Comparison of ENCODE assay signal across 15 cellular contexts in genomic region chr1:79633456-79633855, GRCh38.
DNase-seq lines count a peak whose midpoint lies in the region; ATAC-seq and TF ChIP-seq lines count a peak whose summit lies in the region.
"Had no signal": no experiment of that assay in that cellular context is flagged by ENCODE, and none has a peak within 500 bp of the region (broad histone marks: within the 10 kb centered on the region; RNA-seq: fewer than 3 reads in every experiment).

No MANE protein-coding gene starts in this region.

- no peak overlapping the region for H3K4me3 Mint-ChIP-seq in activated T-helper 17 cell treated with anti-CD3 and anti-CD28 coated beads, Interleukin-2, amount 50 U/mL, for 72 hours
- H3K4me3 Mint-ChIP-seq: naive thymus-derived CD4-positive, alpha-beta T cell had no signal

- H3K4me3 ChIP-seq in AG10803 (ENCODE audit: low read length) = no peak overlapping the region
- H3K4me3 ChIP-seq in effector memory CD4-positive, alpha-beta T cell (ENCODE audit: insufficient read depth, low read depth, low read length, poor library complexity, severe bottlenecking) = no peak overlapping the region
- H3K4me3 ChIP-seq: BLaER1 treated with 17β-estradiol and CSF1 and Interleukin-3, amounts not matched to agents 10 nM and 100 nM; smooth muscle cell; upper lobe of left lung had no signal

- DNase-seq in AG10803 (ENCODE audit: low read depth) (peak; percentile 73), foreskin melanocyte (peak; percentile 15)
- DNase-seq in effector memory CD4-positive, alpha-beta T cell = no peak
- DNase-seq: activated CD8-positive, alpha-beta memory T cell treated with anti-CD3 and anti-CD28 coated beads, Interleukin-2, amount 50 U/mL, for 4 hours; KG1; naive thymus-derived CD4-positive, alpha-beta T cell; NCI-H2227 treated with DMSO at 0.1 percent for 48 hours; upper lobe of left lung had no signal

- no peaks in the 10 kb centered on the region for H3K4me1 ChIP-seq in effector memory CD4-positive, alpha-beta T cell (ENCODE audit: control insufficient read depth, insufficient read depth, low read length, poor library complexity, severe bottlenecking)
- H3K4me1 ChIP-seq: upper lobe of left lung had no signal

- H3K4me1 Mint-ChIP-seq in activated T-helper 17 cell treated with anti-CD3 and anti-CD28 coated beads, Interleukin-2, amount 50 U/mL, for 72 hours = no peaks in the 10 kb centered on the region
- H3K4me1 Mint-ChIP-seq: naive thymus-derived CD4-positive, alpha-beta T cell had no signal

- H3K27ac ChIP-seq in effector memory CD4-positive, alpha-beta T cell (ENCODE audit: insufficient read depth, low read length, poor library complexity, severe bottlenecking) = no peak overlapping the region
- H3K27ac ChIP-seq: upper lobe of left lung had no signal

- H3K27ac Mint-ChIP-seq in activated T-helper 17 cell treated with anti-CD3 and anti-CD28 coated beads, Interleukin-2, amount 50 U/mL, for 72 hours = no peak overlapping the region
- H3K27ac Mint-ChIP-seq: naive thymus-derived CD4-positive, alpha-beta T cell had no signal

- ATAC-seq in HG02870 (IDR thresholded peaks at IDR 0.05; ENCODE audit: unreplicated experiment) (peak; percentile 41), HG03139 (IDR thresholded peaks at IDR 0.05; ENCODE audit: unreplicated experiment) (no peak), HG03175 (IDR thresholded peaks at IDR 0.05; ENCODE audit: unreplicated experiment) (no peak), HG03045 (IDR thresholded peaks at IDR 0.05; ENCODE audit: unreplicated experiment) (no peak)
- peak; percentile 31 for ATAC-seq in activated T-helper 17 cell treated with anti-CD3 and anti-CD28 coated beads, Interleukin-2, amount 50 U/mL, for 72 hours (replicated peaks)
- ATAC-seq: naive thymus-derived CD4-positive, alpha-beta T cell had no signal

- no peak for TF ChIP-seq CTCF in AG10803 (conservative IDR thresholded peaks at IDR 0.05; ENCODE audit: low read length)

- H3K27me3 Mint-ChIP-seq in activated T-helper 17 cell treated with anti-CD3 and anti-CD28 coated beads, Interleukin-2, amount 50 U/mL, for 72 hours = no peaks in the 10 kb centered on the region
- H3K27me3 Mint-ChIP-seq: naive thymus-derived CD4-positive, alpha-beta T cell had no signal

- no peaks in the 10 kb centered on the region for H3K27me3 ChIP-seq in effector memory CD4-positive, alpha-beta T cell (replicated peaks; ENCODE audit: control insufficient read depth, insufficient read depth, low read length, poor library complexity, severe bottlenecking)
- H3K27me3 ChIP-seq: BLaER1 treated with 17β-estradiol and CSF1 and Interleukin-3, amounts not matched to agents 10 nM and 100 nM; upper lobe of left lung had no signal

- H3K9me3 Mint-ChIP-seq in activated T-helper 17 cell treated with anti-CD3 and anti-CD28 coated beads, Interleukin-2, amount 50 U/mL, for 72 hours = no peaks in the 10 kb centered on the region

- H3K9me3 ChIP-seq in effector memory CD4-positive, alpha-beta T cell (ENCODE audit: control insufficient read depth, low read length) = no peaks in the 10 kb centered on the region
- H3K9me3 ChIP-seq: upper lobe of left lung had no signal

- H3K36me3 ChIP-seq in effector memory CD4-positive, alpha-beta T cell (ENCODE audit: control insufficient read depth, insufficient read depth, low read length) = no peaks in the 10 kb centered on the region
- H3K36me3 ChIP-seq: BLaER1 treated with 17β-estradiol and CSF1 and Interleukin-3, amounts not matched to agents 10 nM and 100 nM; upper lobe of left lung had no signal

- no peaks in the 10 kb centered on the region for H3K36me3 Mint-ChIP-seq in activated T-helper 17 cell treated with anti-CD3 and anti-CD28 coated beads, Interleukin-2, amount 50 U/mL, for 72 hours (ENCODE audit: low read depth)
- H3K36me3 Mint-ChIP-seq: naive thymus-derived CD4-positive, alpha-beta T cell had no signal

Comparison
In these comparisons a context has a peak if more than half of its experiments do, and no peak if none do; other contexts are left out.
1. DNase-seq: peak in AG10803 (single experiment) and foreskin melanocyte (single experiment); none in effector memory CD4-positive, alpha-beta T cell (0 of 3).
2. ATAC-seq: peak in HG02870 (single experiment) and activated T-helper 17 cell treated with anti-CD3 and anti-CD28 coated beads, Interleukin-2, amount 50 U/mL, for 72 hours (single experiment); none in HG03139 (single experiment), HG03175 (single experiment) and HG03045 (single experiment).